In genomic region chr13:94674609-94675348, GRCh38 we compare ENCODE assay signal across 8 cellular contexts. TPM values are rescaled to one million over a fixed set of nuclear protein-coding genes. Genes with fewer than 3 reads are reported as not detected.
DNase-seq lines count a peak whose midpoint lies in the region; ATAC-seq, FAIRE-seq and TF ChIP-seq lines count a peak whose summit lies in the region.

No MANE protein-coding gene starts in this region.

- H3K4me1 Mint-ChIP-seq in CD8-positive, alpha-beta T cell (ENCODE audit: low read depth): no peaks in the 10 kb centered on the region
- no peaks in the 10 kb centered on the region for H3K4me1 Mint-ChIP-seq in activated naive CD8-positive, alpha-beta T cell treated with anti-CD3 and anti-CD28 coated beads, Interleukin-2, amount 50 U/mL, for 24 hours

- ATAC-seq in CD8-positive, alpha-beta T cell: peak; percentile 52
- peak; percentile 33 for ATAC-seq in activated naive CD8-positive, alpha-beta T cell treated with anti-CD3 and anti-CD28 coated beads, Interleukin-2, amount 50 U/mL, for 24 hours
- no peak for ATAC-seq in GM18505 (IDR thresholded peaks at IDR 0.05; ENCODE audit: unreplicated experiment)

- intact Hi-C loops in CD8-positive, alpha-beta T cell (cut with DNase I, micrococcal nuclease): loop anchor here in 1 of 2 experiments (1.0 to 5.0 kb wide), 2 partner anchors 730 to 803 kb away; no protein-coding TSS in a partner anchor

- H3K4me1 ChIP-seq in CD8-positive, alpha-beta T cell (ENCODE audit: insufficient read depth, low read length): no peaks in the 10 kb centered on the region

- H3K36me3 Mint-ChIP-seq in CD8-positive, alpha-beta T cell: no peaks in the 10 kb centered on the region
- no peaks in the 10 kb centered on the region for H3K36me3 Mint-ChIP-seq in activated naive CD8-positive, alpha-beta T cell treated with anti-CD3 and anti-CD28 coated beads, Interleukin-2, amount 50 U/mL, for 24 hours (ENCODE audit: low read depth)

- no peak for TF ChIP-seq POLR2A in GM18505 (IDR thresholded peaks at IDR 0.05; ENCODE audit: borderline replicate concordance, extremely low read depth, insufficient read depth, insufficient read length)

- peak; percentile 87 for TF ChIP-seq CTCF in CD8-positive, alpha-beta T cell (IDR thresholded peaks at IDR 0.05)

- no peaks in the 10 kb centered on the region for H3K9me3 ChIP-seq in CD8-positive, alpha-beta T cell (ENCODE audit: low read length)

- no peaks in the 10 kb centered on the region for H3K36me3 ChIP-seq in CD8-positive, alpha-beta T cell (ENCODE audit: insufficient read depth, low read length)

- H3K4me3 Mint-ChIP-seq in CD8-positive, alpha-beta T cell: no peak overlapping the region
- no peak overlapping the region for H3K4me3 Mint-ChIP-seq in activated naive CD8-positive, alpha-beta T cell treated with anti-CD3 and anti-CD28 coated beads, Interleukin-2, amount 50 U/mL, for 24 hours

- POLR2A ChIA-PET in CD8-positive, alpha-beta T cell (lab: Charles Lee): no interaction called here

- DNase-seq in CD8-positive, alpha-beta T cell: peak in 6 of 7 experiments; percentile 17 to 59 (median 40)
- DNase-seq in GM19239 (ENCODE audit: insufficient read length, low spot score) (peak; percentile 35), HuH-7 (ENCODE audit: low spot score) (peak; percentile 6), RPMI8226 (peak; percentile 52), inferior parietal cortex (ENCODE audit: extremely low spot score) (peak; percentile 62)
- DNase-seq in activated naive CD8-positive, alpha-beta T cell treated with anti-CD3 and anti-CD28 coated beads, Interleukin-2, amount 50 U/mL, for 24 hours: peak; percentile 69
- DNase-seq in stimulated activated CD4-positive, alpha-beta T cell treated with anti-CD3 and anti-CD28 coated beads, Interleukin-4, amount 100 ng/mL, for 48 hours (ENCODE audit: low read depth in 2 of 2): peak; percentile 34 to 54

- H3K27me3 ChIP-seq in CD8-positive, alpha-beta T cell (ENCODE audit: insufficient read depth, low read length): no peaks in the 10 kb centered on the region

- H3K27ac Mint-ChIP-seq in CD8-positive, alpha-beta T cell: no peak overlapping the region
- H3K27ac Mint-ChIP-seq in activated naive CD8-positive, alpha-beta T cell treated with anti-CD3 and anti-CD28 coated beads, Interleukin-2, amount 50 U/mL, for 24 hours: no peak overlapping the region

- no peak overlapping the region for H3K4me3 ChIP-seq in CD8-positive, alpha-beta T cell (ENCODE audit: low read depth, low read length)

- H3K27ac ChIP-seq in CD8-positive, alpha-beta T cell (ENCODE audit: low read depth, low read length): no peak overlapping the region

- H3K27me3 Mint-ChIP-seq in CD8-positive, alpha-beta T cell (ENCODE audit: low read depth): peaks cover 22% of the 10 kb centered on the region
- peaks cover 34% of the 10 kb centered on the region for H3K27me3 Mint-ChIP-seq in activated naive CD8-positive, alpha-beta T cell treated with anti-CD3 and anti-CD28 coated beads, Interleukin-2, amount 50 U/mL, for 24 hours

- CTCF ChIA-PET in CD8-positive, alpha-beta T cell (lab: Charles Lee): interaction anchor here (0.7 to 2.0 kb wide), 13 partner anchors 9 to 1025 kb away, joined by 3 to 15 read pairs (median 3); no protein-coding TSS in a partner anchor

- H3K9me3 Mint-ChIP-seq in CD8-positive, alpha-beta T cell: no peaks in the 10 kb centered on the region
- no peaks in the 10 kb centered on the region for H3K9me3 Mint-ChIP-seq in activated naive CD8-positive, alpha-beta T cell treated with anti-CD3 and anti-CD28 coated beads, Interleukin-2, amount 50 U/mL, for 24 hours

- peak; percentile 42 for FAIRE-seq in GM19239 (lab: Jason Lieb, UNC)

RNA-seq across cellular contexts. Expression of gene SOX21, which starts 37.6 kb away (rescaled TPM):
- not detected for total RNA-seq in CD8-positive, alpha-beta T cell

Comparison
In these comparisons a context has a peak if more than half of its experiments do, and no peak if none do; other contexts are left out.
1. DNase-seq: peak in every context shown above with its lines; median percentile 69 in activated naive CD8-positive, alpha-beta T cell treated with anti-CD3 and anti-CD28 coated beads, Interleukin-2, amount 50 U/mL, for 24 hours; 62 in inferior parietal cortex; 52 in RPMI8226; 44 in stimulated activated CD4-positive, alpha-beta T cell treated with anti-CD3 and anti-CD28 coated beads, Interleukin-4, amount 100 ng/mL, for 48 hours; 40 in CD8-positive, alpha-beta T cell; 35 in GM19239; 6 in HuH-7.